17 cellular contexts compared by ENCODE assay signal in the genomic region with DNA sequence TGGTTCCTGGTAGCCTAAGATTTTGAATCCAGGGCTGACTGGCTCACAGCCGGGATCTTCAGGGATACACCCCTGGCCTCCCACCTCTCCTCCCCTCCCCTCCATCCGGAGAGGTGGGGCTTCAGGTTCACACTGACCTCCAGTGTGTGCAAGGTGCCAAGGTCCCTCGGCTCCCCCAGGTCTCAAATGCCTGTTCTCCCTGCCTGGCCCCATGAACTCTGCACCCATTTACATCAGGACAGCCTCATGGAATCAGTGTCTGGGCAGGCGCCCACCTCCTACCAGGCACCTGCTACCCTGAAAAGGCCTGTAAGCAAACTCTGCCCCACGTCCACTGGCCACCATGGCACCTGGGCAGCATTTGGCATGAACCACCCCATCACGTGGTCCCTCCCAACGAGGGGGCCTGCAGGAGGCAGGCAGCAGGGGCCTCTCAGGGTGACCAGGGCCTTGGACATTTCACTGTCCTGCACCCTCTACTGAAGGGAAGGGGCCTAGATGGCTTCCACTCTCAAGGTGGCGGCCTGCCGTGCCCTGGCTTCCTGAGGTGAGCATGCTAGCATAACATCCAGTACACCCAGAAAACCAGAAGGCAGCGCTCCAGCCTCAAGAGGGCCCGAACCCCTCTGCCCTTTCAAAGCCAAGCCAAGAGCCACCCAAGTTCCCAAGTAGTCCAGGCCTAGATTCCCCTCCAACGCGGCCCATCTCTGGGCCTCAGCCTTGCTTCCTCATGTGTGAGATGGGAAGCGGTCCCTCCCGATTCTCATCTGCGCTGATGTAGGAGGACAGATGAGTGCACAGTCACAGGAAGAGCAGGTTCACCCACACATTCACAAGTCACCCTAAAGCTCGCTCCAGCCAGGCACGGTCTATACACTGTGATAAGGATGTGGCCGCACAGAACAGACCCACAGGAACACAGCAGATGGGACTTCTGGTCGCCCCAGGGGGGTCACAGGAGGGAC. TPM values are rescaled to one million over a fixed set of nuclear protein-coding genes. Genes with fewer than 3 reads are reported as not detected.
A peak's percentile ranks its signal among the peaks of the same experiment; 100 is the strongest.
DNase-seq lines count a peak whose midpoint lies in the region; ATAC-seq and TF ChIP-seq lines count a peak whose summit lies in the region.
"Had no signal": no experiment of that assay in that cellular context is flagged by ENCODE, and none has a peak within 500 bp of the region (broad histone marks: within the 10 kb centered on the region; RNA-seq: fewer than 3 reads in every experiment).

No MANE protein-coding gene starts in this region.

- peaks cover 69% of the 10 kb centered on the region for H4K20me1 ChIP-seq in SK-N-SH (ENCODE audit: insufficient read depth)

- WGBS in SK-N-SH (ENCODE audit: low lambda C conversion rate) = 98% methylated on average over 15 of the region's 20 CpGs

- CTCF ChIA-PET in SK-N-SH (lab: Yijun Ruan, JAX) = interaction anchor here (0.9 to 2.1 kb wide), 3 partner anchors 8 to 22 kb away, joined by 3 to 8 read pairs (median 3); no protein-coding TSS in a partner anchor

- 0 out of 2 replicates have a peak overlapping the region, but pooled peaks have one; percentile 62 for H3K4me2 ChIP-seq in SK-N-SH

- H3K79me2 ChIP-seq in SK-N-SH (ENCODE audit: insufficient read depth) = peaks cover 82% of the 10 kb centered on the region

- H3K9me3 ChIP-seq in SK-N-SH = no peaks in the 10 kb centered on the region
- H3K9me3 ChIP-seq: testis had no signal

- DNase-seq in SK-N-SH = no peak
- DNase-seq in caudate nucleus (lab: John Stamatoyannopoulos, UW) = peak in 29 of 61 donors; percentile 21 to 83 (median 34)
- no peak for DNase-seq in type B pancreatic cell (ENCODE audit: extremely low spot score, unreplicated experiment)
- no peak for DNase-seq in SHP77 (lab: John Stamatoyannopoulos, UW)
- no peak for DNase-seq in CD1c-positive myeloid dendritic cell (ENCODE audit: extremely low spot score)
- DNase-seq in AML-193 (lab: John Stamatoyannopoulos, UW) = no peak
- DNase-seq: 8988T; amniotic stem cell; CD4-positive, alpha-beta T cell; DND-41; NCI-H524 treated with DMSO at 0.1 percent for 48 hours; stimulated activated CD4-positive, alpha-beta T cell treated with anti-CD3 and anti-CD28 coated beads, Interleukin-1b, Interleukin-23, amount 100 ng/mL, for 48 hours; testis had no signal

- H3K4me1 Mint-ChIP-seq in nephron (peaks cover 93% of the 10 kb centered on the region), type B pancreatic cell (ENCODE audit: unreplicated experiment) (peaks cover 81% of the 10 kb centered on the region)

- H3F3A ChIP-seq in SK-N-SH (replicated peaks; ENCODE audit: insufficient read depth) = peaks cover 9% of the 10 kb centered on the region

- ATAC-seq in SK-N-SH treated with all-trans-retinoic acid at 6 μM for 48 hours = no peak
- ATAC-seq: natural killer cell treated with Interleukin-12 subunit alpha and Interleukin-12 subunit beta and Interleukin-15 and Interleukin-18, amount 100 ng/mL, for 72 hours; right cardiac atrium had no signal

- peak overlapping the region in 1 of 2 experiments; percentile 99; a peak in 2 of 4 replicates for H3K27ac ChIP-seq in SK-N-SH (ENCODE audit: low read depth in 2 of 2, low read length in 1 of 2)
- H3K27ac ChIP-seq in caudate nucleus (ENCODE audit: low read depth, low read length) = peak overlapping the region; percentile 61
- H3K27ac ChIP-seq: testis had no signal

- H3K36me3 Mint-ChIP-seq in nephron (ENCODE audit: low read depth) (no peaks in the 10 kb centered on the region), type B pancreatic cell (no peaks in the 10 kb centered on the region)
- H3K36me3 Mint-ChIP-seq: natural killer cell treated with Interleukin-12 subunit alpha and Interleukin-12 subunit beta and Interleukin-15 and Interleukin-18, amount 100 ng/mL, for 72 hours had no signal

- no peaks in the 10 kb centered on the region for H3K9me2 ChIP-seq in SK-N-SH

- TF ChIP-seq RAD21 in SK-N-SH (IDR thresholded peaks at IDR 0.05; ENCODE audit: low read length) = no peak

- POLR2A ChIA-PET in SK-N-SH (lab: Yijun Ruan, JAX) = no interaction called here

- H3K4me3 Mint-ChIP-seq in nephron (peak overlapping the region in 2 of 3 experiments; percentile 32 to 35), type B pancreatic cell (peak overlapping the region; percentile 45)
- H3K4me3 Mint-ChIP-seq: CD4-positive, alpha-beta T cell; natural killer cell treated with Interleukin-12 subunit alpha and Interleukin-12 subunit beta and Interleukin-15 and Interleukin-18, amount 100 ng/mL, for 72 hours had no signal

- H3K4me1 ChIP-seq in SK-N-SH (ENCODE audit: control insufficient read depth in 1 of 2, insufficient read depth in 2 of 2, low read depth in 1 of 2, low read length in 1 of 2) = peaks cover 51 to 97% of the 10 kb centered on the region in 2 experiments

- TF ChIP-seq CTCF in SK-N-SH (IDR thresholded peaks at IDR 0.05) (no peak), nephron (IDR thresholded peaks at IDR 0.05; ENCODE audit: unreplicated experiment in 3 of 3) (no peak), type B pancreatic cell (conservative IDR thresholded peaks at IDR 0.05) (no peak)

- no peak overlapping the region for H3K9ac ChIP-seq in SK-N-SH

- H2AFZ ChIP-seq in SK-N-SH (ENCODE audit: low read depth) = no peak overlapping the region

- no peaks in the 10 kb centered on the region for H3K27me3 ChIP-seq in SK-N-SH (ENCODE audit: insufficient read depth)
- H3K27me3 ChIP-seq: testis had no signal

- TF ChIP-seq EP300 in SK-N-SH (IDR thresholded peaks at IDR 0.05; ENCODE audit: borderline replicate concordance in 1 of 2, low read depth in 1 of 2, low read length in 1 of 2) = no peak

- H3K27me3 Mint-ChIP-seq in nephron (ENCODE audit: low read depth) (peaks cover 5% of the 10 kb centered on the region), type B pancreatic cell (no peaks in the 10 kb centered on the region)
- H3K27me3 Mint-ChIP-seq: CD4-positive, alpha-beta T cell had no signal

- H3K9me3 Mint-ChIP-seq in nephron = no peaks in the 10 kb centered on the region
- H3K9me3 Mint-ChIP-seq in type B pancreatic cell = no peaks in the 10 kb centered on the region
- H3K9me3 Mint-ChIP-seq: CD4-positive, alpha-beta T cell; natural killer cell treated with Interleukin-12 subunit alpha and Interleukin-12 subunit beta and Interleukin-15 and Interleukin-18, amount 100 ng/mL, for 72 hours had no signal

- H3K4me3 ChIP-seq in SK-N-SH (ENCODE audit: low read depth in 2 of 2, low read length in 1 of 2) = no peak overlapping the region
- H3K4me3 ChIP-seq: testis had no signal

- H3K27ac Mint-ChIP-seq in nephron = peak overlapping the region; percentile 96 to 98 (median 97)
- peak overlapping the region; percentile 73 for H3K27ac Mint-ChIP-seq in type B pancreatic cell
- H3K27ac Mint-ChIP-seq: CD4-positive, alpha-beta T cell; natural killer cell treated with Interleukin-12 subunit alpha and Interleukin-12 subunit beta and Interleukin-15 and Interleukin-18, amount 100 ng/mL, for 72 hours had no signal

- H3K36me3 ChIP-seq in SK-N-SH (replicated peaks in 1 of 2; ENCODE audit: control insufficient read depth in 1 of 2, insufficient read depth in 2 of 2, low read length in 1 of 2) = no peaks in the 10 kb centered on the region

TF ChIP-seq in SK-N-SH, 30 proteins besides CTCF, POLR2A, EP300 and RAD21 (continues in another document):
- TF ChIP-seq, protein P1, sequence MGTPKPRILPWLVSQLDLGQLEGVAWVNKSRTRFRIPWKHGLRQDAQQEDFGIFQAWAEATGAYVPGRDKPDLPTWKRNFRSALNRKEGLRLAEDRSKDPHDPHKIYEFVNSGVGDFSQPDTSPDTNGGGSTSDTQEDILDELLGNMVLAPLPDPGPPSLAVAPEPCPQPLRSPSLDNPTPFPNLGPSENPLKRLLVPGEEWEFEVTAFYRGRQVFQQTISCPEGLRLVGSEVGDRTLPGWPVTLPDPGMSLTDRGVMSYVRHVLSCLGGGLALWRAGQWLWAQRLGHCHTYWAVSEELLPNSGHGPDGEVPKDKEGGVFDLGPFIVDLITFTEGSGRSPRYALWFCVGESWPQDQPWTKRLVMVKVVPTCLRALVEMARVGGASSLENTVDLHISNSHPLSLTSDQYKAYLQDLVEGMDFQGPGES (IDR thresholded peaks at IDR 0.05; ENCODE audit: low read depth, low read length) = no peak
- TF ChIP-seq, protein P2, sequence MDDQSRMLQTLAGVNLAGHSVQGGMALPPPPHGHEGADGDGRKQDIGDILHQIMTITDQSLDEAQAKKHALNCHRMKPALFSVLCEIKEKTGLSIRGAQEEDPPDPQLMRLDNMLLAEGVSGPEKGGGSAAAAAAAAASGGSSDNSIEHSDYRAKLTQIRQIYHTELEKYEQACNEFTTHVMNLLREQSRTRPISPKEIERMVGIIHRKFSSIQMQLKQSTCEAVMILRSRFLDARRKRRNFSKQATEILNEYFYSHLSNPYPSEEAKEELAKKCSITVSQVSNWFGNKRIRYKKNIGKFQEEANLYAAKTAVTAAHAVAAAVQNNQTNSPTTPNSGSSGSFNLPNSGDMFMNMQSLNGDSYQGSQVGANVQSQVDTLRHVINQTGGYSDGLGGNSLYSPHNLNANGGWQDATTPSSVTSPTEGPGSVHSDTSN (IDR thresholded peaks at IDR 0.05) = no peak
- no peak for TF ChIP-seq RFX5 (IDR thresholded peaks at IDR 0.05; ENCODE audit: low read length)

TF ChIP-seq in SK-N-SH treated with all-trans-retinoic acid at 6 μM for 48 hours, 23 proteins besides CTCF, POLR2A, EP300 and RAD21 (continues in another document):
- no peak for TF ChIP-seq ZFP3 (CRISPR knock-in tag; IDR thresholded peaks at IDR 0.05)
- no peak for TF ChIP-seq GLIS3 (CRISPR knock-in tag; IDR thresholded peaks at IDR 0.05)
- TF ChIP-seq PPARA (CRISPR knock-in tag; IDR thresholded peaks at IDR 0.05; ENCODE audit: borderline replicate concordance) = no peak
- TF ChIP-seq, protein P3, sequence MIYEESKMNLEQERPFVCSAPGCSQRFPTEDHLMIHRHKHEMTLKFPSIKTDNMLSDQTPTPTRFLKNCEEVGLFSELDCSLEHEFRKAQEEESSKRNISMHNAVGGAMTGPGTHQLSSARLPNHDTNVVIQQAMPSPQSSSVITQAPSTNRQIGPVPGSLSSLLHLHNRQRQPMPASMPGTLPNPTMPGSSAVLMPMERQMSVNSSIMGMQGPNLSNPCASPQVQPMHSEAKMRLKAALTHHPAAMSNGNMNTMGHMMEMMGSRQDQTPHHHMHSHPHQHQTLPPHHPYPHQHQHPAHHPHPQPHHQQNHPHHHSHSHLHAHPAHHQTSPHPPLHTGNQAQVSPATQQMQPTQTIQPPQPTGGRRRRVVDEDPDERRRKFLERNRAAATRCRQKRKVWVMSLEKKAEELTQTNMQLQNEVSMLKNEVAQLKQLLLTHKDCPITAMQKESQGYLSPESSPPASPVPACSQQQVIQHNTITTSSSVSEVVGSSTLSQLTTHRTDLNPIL (CRISPR knock-in tag; IDR thresholded peaks at IDR 0.05; ENCODE audit: low read depth) = no peak
- TF ChIP-seq ZNF70 (CRISPR knock-in tag; IDR thresholded peaks at IDR 0.05) = no peak
- no peak for TF ChIP-seq CSDC2 (CRISPR knock-in tag; IDR thresholded peaks at IDR 0.05)
- no peak for TF ChIP-seq ZC3H10 (CRISPR knock-in tag; IDR thresholded peaks at IDR 0.05)
- TF ChIP-seq TCF4 (CRISPR knock-in tag; IDR thresholded peaks at IDR 0.05; ENCODE audit: borderline replicate concordance) = no peak

RNA-seq across cellular contexts. Expression of a gene that starts 37.3 kb away (rescaled TPM):
- 9.6 and 10.6 TPM in 2 replicates for polyA plus RNA-seq in SK-N-SH (2012; rRNA removed)
- 5.3 and 8.4 TPM in 2 replicates for polyA plus RNA-seq in SK-N-SH (2012; cell fraction: cytosol; rRNA removed)
- 12.9 and 13.1 TPM in 2 replicates for polyA plus RNA-seq in SK-N-SH (2012; cell fraction: nucleus; rRNA removed)
- 49.1 and 83.8 TPM in 2 replicates for total RNA-seq in type B pancreatic cell (ENCODE audit: low replicate concordance)
